ENCODE assay signal across 1 cellular context in genomic region chr6:159351707-159352106, GRCh38.
TF ChIP-seq lines count a peak whose summit lies in the region.

No MANE protein-coding gene starts in this region.

TF ChIP-seq in HepG2, 621 proteins besides CTCF, POLR2A, EP300 and RAD21 (continued from another document):
- TF ChIP-seq TFDP2 (CRISPR knock-in tag; IDR thresholded peaks at IDR 0.05) (no peak), ZNF546 (CRISPR knock-in tag; conservative IDR thresholded peaks at IDR 0.05) (no peak), ARID2 (CRISPR knock-in tag; IDR thresholded peaks at IDR 0.05; ENCODE audit: borderline replicate concordance) (no peak), RNF2 (conservative IDR thresholded peaks at IDR 0.05; ENCODE audit: low read depth) (no peak), CHD2 (IDR thresholded peaks at IDR 0.05; ENCODE audit: low read depth, low read length) (no peak), DZIP1 (CRISPR knock-in tag; IDR thresholded peaks at IDR 0.05) (no peak), ZSCAN29 (CRISPR knock-in tag; conservative IDR thresholded peaks at IDR 0.05) (no peak), GABPA (IDR thresholded peaks at IDR 0.05; ENCODE audit: low read depth, low read length) (no peak), GABPA (CRISPR knock-in tag; IDR thresholded peaks at IDR 0.05; ENCODE audit: low read depth) (no peak), MAFK (conservative IDR thresholded peaks at IDR 0.05 in 1 of 2, IDR thresholded peaks at IDR 0.05 in 1 of 2; ENCODE audit: low read length in 2 of 2) (peak; percentile 83 to 90), ZNF138 (CRISPR knock-in tag; IDR thresholded peaks at IDR 0.05; ENCODE audit: low read depth) (no peak)
